28 cellular contexts compared by ENCODE assay signal in the genomic region with DNA sequence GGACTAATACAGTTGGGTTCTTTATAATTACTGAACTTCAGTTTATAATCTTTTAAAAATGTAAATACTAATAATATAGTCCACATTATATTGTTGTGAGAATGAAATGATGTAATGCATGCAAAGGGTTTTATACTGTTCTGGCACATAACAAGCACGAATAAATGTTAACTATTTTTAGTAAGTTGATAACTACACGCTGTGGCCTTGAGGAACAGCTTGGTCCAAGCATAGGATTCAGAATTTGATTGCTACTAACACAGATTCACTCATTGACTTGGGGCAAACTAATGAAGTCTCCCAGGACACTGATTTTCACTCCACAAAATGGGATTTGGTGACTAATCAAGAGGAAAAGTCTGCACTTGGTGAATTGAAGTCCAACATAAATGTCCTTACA. TPM values are rescaled to one million over a fixed set of nuclear protein-coding genes. Genes with fewer than 3 reads are reported as not detected.
DNase-seq lines count a peak whose midpoint lies in the region; ATAC-seq and TF ChIP-seq lines count a peak whose summit lies in the region.
"Had no signal": no experiment of that assay in that cellular context is flagged by ENCODE, and none has a peak within 500 bp of the region (broad histone marks: within the 10 kb centered on the region; RNA-seq: fewer than 3 reads in every experiment).

No MANE protein-coding gene starts in this region.

- intact Hi-C loops in Right ventricle myocardium superior (cut with DNase I): no loop called here
- intact Hi-C loops in heart right ventricle (cut with DNase I): no loop called here
- intact Hi-C loops in left ventricle myocardium superior (cut with micrococcal nuclease): no loop called here

- H3K4me2 ChIP-seq in smooth muscle cell: no peak overlapping the region
- H3K4me2 ChIP-seq: BLaER1 had no signal

- ATAC-seq in Right ventricle myocardium superior (ENCODE audit: poor library complexity) (peak; percentile 93), heart right ventricle (peak; percentile 47 to 98 (median 82)), left ventricle myocardium superior (peak; percentile 96)
- ATAC-seq: GM12878 had no signal

- H3K36me3 ChIP-seq in right atrium auricular region (no peaks in the 10 kb centered on the region), heart right ventricle (no peaks in the 10 kb centered on the region), smooth muscle cell (ENCODE audit: low read depth) (no peaks in the 10 kb centered on the region)
- H3K36me3 ChIP-seq: BE2C, BLaER1 had no signal

- no peaks in the 10 kb centered on the region for H3K27me3 ChIP-seq in right atrium auricular region
- H3K27me3 ChIP-seq in heart right ventricle: no peaks in the 10 kb centered on the region
- H3K27me3 ChIP-seq in smooth muscle cell (ENCODE audit: low read depth): no peaks in the 10 kb centered on the region
- H3K27me3 ChIP-seq: BE2C, BLaER1 had no signal

- no peaks in the 10 kb centered on the region for H3F3A ChIP-seq in smooth muscle cell (ENCODE audit: low read depth)

- no peaks in the 10 kb centered on the region for H4K20me1 ChIP-seq in smooth muscle cell (ENCODE audit: low read depth)
- H4K20me1 ChIP-seq: BLaER1 had no signal

- TF ChIP-seq CTCF in right atrium auricular region (IDR thresholded peaks at IDR 0.05) (no peak), heart right ventricle (IDR thresholded peaks at IDR 0.05) (no peak), smooth muscle cell (IDR thresholded peaks at IDR 0.05; ENCODE audit: borderline replicate concordance, insufficient read depth, poor library complexity, severe bottlenecking) (no peak)

- no peaks in the 10 kb centered on the region for H3K9me3 ChIP-seq in right atrium auricular region
- H3K9me3 ChIP-seq in heart right ventricle: no peaks in the 10 kb centered on the region
- no peaks in the 10 kb centered on the region for H3K9me3 ChIP-seq in smooth muscle cell (replicated peaks; ENCODE audit: low read depth)
- H3K9me3 ChIP-seq: BE2C, BLaER1 had no signal

- DNase-seq in Right ventricle myocardium superior: no peak
- no peak for DNase-seq in right atrium auricular region (ENCODE audit: low spot score)
- no peak for DNase-seq in heart right ventricle
- DNase-seq in left ventricle myocardium superior: no peak
- DNase-seq in SHP77 treated with DMSO at 0.1 percent for 48 hours (lab: John Stamatoyannopoulos, UW): no peak
- no peak for DNase-seq in smooth muscle cell (lab: John Stamatoyannopoulos, UW; ENCODE audit: unreplicated experiment)
- no peak for DNase-seq in HPDE6-E6E7 (ENCODE audit: extremely low spot score)
- DNase-seq: 8988T; ACHN; BE2C; C1 segment of cervical spinal cord; CD4-positive, alpha-beta memory T cell; CD4-positive, CD25-positive, alpha-beta regulatory T cell; CD8-positive, alpha-beta memory T cell; COR-L47; DMS 273 treated with DMSO at 0.1 percent for 48 hours; DMS153; DMS53; DMS79; DND-41; EL; GDM1 had no signal

- no peak overlapping the region for H3K9ac ChIP-seq in smooth muscle cell (ENCODE audit: low read depth)
- H3K9ac ChIP-seq: BLaER1 had no signal

- H3K79me2 ChIP-seq in smooth muscle cell (ENCODE audit: low read depth): no peaks in the 10 kb centered on the region

- H2AFZ ChIP-seq in smooth muscle cell (ENCODE audit: low read depth): no peak overlapping the region

- H3K4me1 ChIP-seq in right atrium auricular region: peaks cover 0 to 21% of the 10 kb centered on the region in 2 donors
- peaks cover 0 to 44% (median 5%) of the 10 kb centered on the region in 9 donors for H3K4me1 ChIP-seq in heart right ventricle
- H3K4me1 ChIP-seq in smooth muscle cell (ENCODE audit: low read depth): no peaks in the 10 kb centered on the region
- H3K4me1 ChIP-seq: BE2C had no signal

- H3K4me3 ChIP-seq in right atrium auricular region: no peak overlapping the region
- no peak overlapping the region for H3K4me3 ChIP-seq in heart right ventricle
- H3K4me3 ChIP-seq in smooth muscle cell: no peak overlapping the region
- H3K4me3 ChIP-seq: BLaER1, GM12878 had no signal

- WGBS in heart right ventricle, 2 donors: 24 to 27% methylated on average over 2 of the region's 2 CpGs
- 87% methylated on average over 2 of the region's 2 CpGs for WGBS in smooth muscle cell (ENCODE audit: low lambda C conversion rate)

- H3K27ac ChIP-seq in right atrium auricular region (peak overlapping the region in 1 of 2 donors; percentile 55), heart right ventricle (peak overlapping the region in 9 of 10 donors; percentile 17 to 76 (median 64)), smooth muscle cell (ENCODE audit: low read depth) (no peak overlapping the region)
- H3K27ac ChIP-seq: BLaER1 had no signal

RNA-seq across cellular contexts. Expression of gene KCNA4, which starts 38.3 kb away (rescaled TPM):
- total RNA-seq in Right ventricle myocardium superior (2.1 TPM), right atrium auricular region (1 to 10 TPM; 5.0 to 8.1 TPM), heart right ventricle (10 to 100 TPM in 3 of 10 donors, 1 to 10 TPM in 7; 1.3 to 12.8 (median 7.4) TPM), left ventricle myocardium superior (1.2 TPM), smooth muscle cell (not detected in 2 replicates)
- polyA plus RNA-seq in heart right ventricle (1 to 10 TPM; 1.2 to 1.8 TPM), smooth muscle cell (not detected in 2 replicates)
- total RNA-seq: A673; CD4-positive, alpha-beta memory T cell; CD4-positive, CD25-positive, alpha-beta regulatory T cell; CD8-positive, alpha-beta memory T cell; G401; GM12878 had no signal
- polyA plus RNA-seq: AG04450; CD14-positive monocyte; CD4-positive, alpha-beta memory T cell; CD4-positive, CD25-positive, alpha-beta regulatory T cell; CD8-positive, alpha-beta memory T cell; GM12878 had no signal
